ENCODE assay signal across 26 cellular contexts in the genomic region with DNA sequence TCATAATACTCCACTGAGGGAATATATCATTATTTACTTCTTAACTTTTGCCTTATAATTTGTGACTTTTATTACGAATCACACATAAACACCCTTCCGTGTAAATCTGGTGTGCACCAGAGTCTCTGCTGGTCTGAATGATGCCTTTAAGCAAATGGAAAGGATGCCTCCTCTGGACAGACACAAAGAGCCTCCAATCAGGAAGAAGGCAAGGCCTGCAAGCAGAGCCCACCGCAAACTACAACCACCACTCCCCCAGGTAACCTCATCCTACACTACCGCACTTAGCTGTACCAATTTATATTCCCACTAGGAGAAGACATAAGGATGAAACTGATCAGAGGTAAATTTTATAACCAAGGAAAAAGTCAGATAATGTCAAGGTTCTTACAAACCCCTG.
"Had no signal": no experiment of that assay in that cellular context is flagged by ENCODE, and none has a peak within 500 bp of the region (broad histone marks: within the 10 kb centered on the region; RNA-seq: fewer than 3 reads in every experiment).

No MANE protein-coding gene starts in this region.

- H3K27ac Mint-ChIP-seq: dendritic cell treated with granulocyte-macrophage colony-stimulating factor and Interleukin-4, amounts not matched to agents 40 ng/mL and 50 ng/mL, for 4 days; endodermal cell; nephron progenitor cell; type B pancreatic cell had no signal

- H3K4me1 ChIP-seq: colonic mucosa, lower lobe of right lung, prostate gland, testis had no signal

- H3K27me3 ChIP-seq: colonic mucosa, gastrocnemius medialis, right atrium auricular region, testis, tibial artery had no signal

- H3K27ac ChIP-seq: colonic mucosa, epithelial cell of prostate, gastrocnemius medialis, lower lobe of right lung, prostate gland, right atrium auricular region, testis, tibial artery had no signal

- H3K4me3 ChIP-seq: colonic mucosa, gastrocnemius medialis, lower lobe of right lung, prostate gland, right atrium auricular region, smooth muscle cell, testis, tibial artery had no signal

- DNase-seq: colonic mucosa; effector CD8-positive, alpha-beta T cell; endodermal cell; foreskin fibroblast; gastrocnemius medialis; head of caudate nucleus; left ventricle myocardium superior; lower lobe of right lung; nephron progenitor cell; nucleus accumbens; stimulated activated CD4-positive, alpha-beta T cell treated with anti-CD3 and anti-CD28 coated beads, Interleukin-12 subunit alpha, Interleukin-12 subunit beta, amount 100 ng/mL, for 4 hours; stimulated activated CD4-positive, alpha-beta T cell treated with anti-CD3 and anti-CD28 coated beads, Interleukin-1b, Interleukin-23, amount 100 ng/mL, for 48 hours; stimulated activated CD4-positive, alpha-beta T cell treated with anti-CD3 and anti-CD28 coated beads, Interleukin-4, amount 100 ng/mL, for 1 hour; stimulated activated CD8-positive, alpha-beta memory T cell treated with anti-CD3 and anti-CD28 coated beads, Interleukin-4, amount 100 ng/mL, for 48 hours; stimulated activated naive CD8-positive, alpha-beta T cell treated with anti-CD3 and anti-CD28 coated beads, Interleukin-15, Interleukin-2, amounts not matched to agents 100 U/mL and 50 U/mL, for 24 hours; substantia nigra; testis; tibial artery had no signal

- H3K27me3 Mint-ChIP-seq: dendritic cell treated with granulocyte-macrophage colony-stimulating factor and Interleukin-4, amounts not matched to agents 40 ng/mL and 50 ng/mL, for 4 days; type B pancreatic cell had no signal

- H3K4me1 Mint-ChIP-seq: endodermal cell had no signal

- H3K4me3 Mint-ChIP-seq: dendritic cell treated with granulocyte-macrophage colony-stimulating factor and Interleukin-4, amounts not matched to agents 40 ng/mL and 50 ng/mL, for 4 days; endodermal cell; nephron progenitor cell; type B pancreatic cell had no signal

- H3K36me3 ChIP-seq: colonic mucosa, gastrocnemius medialis, lower lobe of right lung, prostate gland, right atrium auricular region, tibial artery had no signal

- ATAC-seq: esophagus mucosa; gastrocnemius medialis; lower lobe of right lung; sciatic nerve; stimulated activated naive CD8-positive, alpha-beta T cell treated with anti-CD3 and anti-CD28 coated beads, Interleukin-15, Interleukin-2, amounts not matched to agents 100 U/mL and 50 U/mL, for 24 hours had no signal

- H3K9me3 Mint-ChIP-seq: dendritic cell treated with granulocyte-macrophage colony-stimulating factor and Interleukin-4, amounts not matched to agents 40 ng/mL and 50 ng/mL, for 4 days; endodermal cell; nephron progenitor cell; type B pancreatic cell had no signal

- H3K4me2 ChIP-seq: smooth muscle cell had no signal

- H3K9me3 ChIP-seq: colonic mucosa, gastrocnemius medialis, lower lobe of right lung, prostate gland, right atrium auricular region, testis, tibial artery had no signal
